In genomic region chr3:136862611-136862951, GRCh38 we compare ENCODE assay signal across 8 cellular contexts. TPM values are rescaled to one million over a fixed set of nuclear protein-coding genes. Genes with fewer than 3 reads are reported as not detected.
DNase-seq lines count a peak whose midpoint lies in the region; ATAC-seq, FAIRE-seq and TF ChIP-seq lines count a peak whose summit lies in the region.

No MANE protein-coding gene starts in this region.

- peaks cover 4% of the 10 kb centered on the region; the same call in 1 of the 3 replicates for H3K9me3 Mint-ChIP-seq in GM23338

- H2AFZ ChIP-seq in GM23338 (peak overlapping the region; percentile 43; the same call in 1 of the 2 replicates), keratinocyte (ENCODE audit: control insufficient read depth, low read length) (peak overlapping the region; percentile 96)

- intact Hi-C loops in breast epithelium (cut with DNase I; ENCODE audit: low total_unique reads), result no loop called here

- peak overlapping the region; percentile 88 for H3K9ac ChIP-seq in keratinocyte (ENCODE audit: control insufficient read depth, extremely low read depth, insufficient read depth, low read length)

- H3K4me2 ChIP-seq in GM23338, result peak overlapping the region; percentile 86
- peak overlapping the region; percentile 81 for H3K4me2 ChIP-seq in keratinocyte (ENCODE audit: control insufficient read depth, extremely low read depth, insufficient read depth, low read depth, low read length)

- peaks cover 33% of the 10 kb centered on the region for H3K4me1 Mint-ChIP-seq in GM23338

- no peak for TF ChIP-seq CTCF in GM23338 (conservative IDR thresholded peaks at IDR 0.05; ENCODE audit: low read depth in 2 of 2)
- TF ChIP-seq CTCF in breast epithelium (IDR thresholded peaks at IDR 0.05), result no peak
- no peak for TF ChIP-seq CTCF in keratinocyte (optimal IDR thresholded peaks at IDR 0.05 in 1 of 3, IDR thresholded peaks at IDR 0.05 in 1 of 3, conservative IDR thresholded peaks at IDR 0.05 in 1 of 3; ENCODE audit: extremely low read depth in 1 of 3, insufficient read depth in 2 of 3, low read length in 3 of 3)

- H3K27me3 Mint-ChIP-seq in GM23338 (ENCODE audit: insufficient read depth, low read depth, poor library complexity), result peaks cover 11% of the 10 kb centered on the region

- no peaks in the 10 kb centered on the region for H3K9me2 ChIP-seq in GM23338 (ENCODE audit: insufficient read depth)

- TF ChIP-seq POLR2A in breast epithelium (IDR thresholded peaks at IDR 0.05), result no peak

- no peaks in the 10 kb centered on the region for H3K27me3 ChIP-seq in GM23338 (ENCODE audit: insufficient read depth)
- no peaks in the 10 kb centered on the region for H3K27me3 ChIP-seq in breast epithelium
- no peaks in the 10 kb centered on the region for H3K27me3 ChIP-seq in keratinocyte (ENCODE audit: control insufficient read depth, extremely low read depth, insufficient read depth, low read length)

- H3K4me3 Mint-ChIP-seq in GM23338, result peak overlapping the region; percentile 93

- peak overlapping the region; percentile 90 for H3K27ac ChIP-seq in GM23338 (ENCODE audit: low read depth)
- peak overlapping the region; percentile 93 to 99 for H3K27ac ChIP-seq in breast epithelium
- H3K27ac ChIP-seq in keratinocyte (ENCODE audit: control insufficient read depth, insufficient read depth, low read length), result peak overlapping the region; percentile 80

- peaks cover 10% of the 10 kb centered on the region for H3K36me3 Mint-ChIP-seq in GM23338 (ENCODE audit: low read depth)

- DNase-seq in ELR (ENCODE audit: low read depth), result peak; percentile 75
- DNase-seq in GM23338 (ENCODE audit: low spot score), result peak; percentile 70
- peak; percentile 40 for DNase-seq in LHCN-M2 (ENCODE audit: low read depth)
- peak; percentile 26 to 49 for DNase-seq in SW 1271 (lab: John Stamatoyannopoulos, UW)
- peak; percentile 67 for DNase-seq in breast epithelium (ENCODE audit: low spot score in 2 of 2)
- DNase-seq in keratinocyte (ENCODE audit: low read depth, low spot score), result peak; percentile 23
- peak; percentile 63 for DNase-seq in stimulated activated CD4-positive, alpha-beta T cell treated with anti-CD3 and anti-CD28 coated beads, Interleukin-15, amount 100 ng/mL, for 24 hours
- DNase-seq in NCI-H2107 treated with DMSO at 0.1 percent for 48 hours (lab: John Stamatoyannopoulos, UW; ENCODE audit: unreplicated experiment), result no peak

- H3K9me3 ChIP-seq in breast epithelium (no peaks in the 10 kb centered on the region), keratinocyte (ENCODE audit: control insufficient read depth, low read depth, low read length) (no peaks in the 10 kb centered on the region)

- no peaks in the 10 kb centered on the region for H3K9me1 ChIP-seq in keratinocyte (ENCODE audit: control insufficient read depth, extremely low read depth, insufficient read depth, low read length)

- H3K79me2 ChIP-seq in GM23338 (replicated peaks; ENCODE audit: insufficient read depth), result peaks cover 72% of the 10 kb centered on the region
- peaks cover 43% of the 10 kb centered on the region for H3K79me2 ChIP-seq in keratinocyte (ENCODE audit: control insufficient read depth, insufficient read depth, low read length)

- dilution Hi-C loops in keratinocyte (cut with MboI; ENCODE audit: extremely low pct_ligation_motif_present, low sequenced_read_pairs), result no loop called here

- 0 out of 2 replicates have a peak, but pooled peaks cover 2% of the 10 kb centered on the region for H3F3A ChIP-seq in GM23338 (replicated peaks; ENCODE audit: low read depth)

- H3K36me3 ChIP-seq in GM23338 (ENCODE audit: insufficient read depth), result no peaks in the 10 kb centered on the region
- no peaks in the 10 kb centered on the region for H3K36me3 ChIP-seq in breast epithelium
- peaks cover 0 to under 1% of the 10 kb centered on the region in 2 experiments for H3K36me3 ChIP-seq in keratinocyte (ENCODE audit: control insufficient read depth in 2 of 2, extremely low read depth in 1 of 2, insufficient read depth in 2 of 2, low read length in 2 of 2)

- FAIRE-seq in keratinocyte (lab: Jason Lieb, UNC), result no peak

- peak overlapping the region; percentile 81 for H3K27ac Mint-ChIP-seq in GM23338

- peak; percentile 39 for ATAC-seq in GM23338

- H4K20me1 ChIP-seq in GM23338 (replicated peaks; ENCODE audit: insufficient read depth) (peaks cover 6% of the 10 kb centered on the region), keratinocyte (ENCODE audit: control insufficient read depth, extremely low read depth, insufficient read depth, low read length) (no peaks in the 10 kb centered on the region)

- H3K4me3 ChIP-seq in GM23338 (peak overlapping the region; percentile 67), breast epithelium (peak overlapping the region; percentile 59 to 96 (median 88)), keratinocyte (ENCODE audit: control insufficient read depth in 2 of 3, extremely low read depth in 1 of 3, insufficient read depth in 2 of 3, low read depth in 1 of 3, low read length in 3 of 3) (peak overlapping the region; percentile 75 to 85 (median 84))

- H3K4me1 ChIP-seq in GM23338 (ENCODE audit: insufficient read depth), result peaks cover 20% of the 10 kb centered on the region
- H3K4me1 ChIP-seq in breast epithelium, result no peaks in the 10 kb centered on the region
- peaks cover 6% of the 10 kb centered on the region for H3K4me1 ChIP-seq in keratinocyte (ENCODE audit: control insufficient read depth, extremely low read depth, insufficient read depth, low read length)

TF ChIP-seq in GM23338, 12 proteins besides CTCF, POLR2A, EP300 and RAD21:
- no peak for TF ChIP-seq ZNF114 (CRISPR knock-in tag; IDR thresholded peaks at IDR 0.05)
- no peak for TF ChIP-seq REST (IDR thresholded peaks at IDR 0.05; ENCODE audit: unreplicated experiment)
- TF ChIP-seq EZH2phosphoT487 (IDR thresholded peaks at IDR 0.05; ENCODE audit: unreplicated experiment), result no peak
- TF ChIP-seq CREB1 (CRISPR knock-in tag; IDR thresholded peaks at IDR 0.05; ENCODE audit: low read depth), result 0 out of 2 replicates have a peak, but pooled peaks have one; percentile 6

RNA-seq across cellular contexts. Expression of gene NCK1, which starts 0.6 kb away (rescaled TPM):
- total RNA-seq in GM23338 (2014; rRNA removed; shearing (Covaris generic)), result 27.1 and 28.4 TPM in 2 replicates
- polyA plus RNA-seq in GM23338 (2016; fragmentation: Nextera tagmentation; extraction: Ambion mirVana) (18.6 and 28.7 TPM in 2 replicates), keratinocyte (35.8 to 57.9 TPM (median 44.2 TPM) in 3 replicates)
- total RNA-seq in LHCN-M2 (2014; rRNA removed) (28.6 and 33.0 TPM in 2 replicates), breast epithelium (10 to 100 TPM; 62.3 to 77.0 (median 75.5) TPM)
- polyA plus RNA-seq in LHCN-M2 (2012), result 10.3 TPM
- polyA plus RNA-seq in keratinocyte (2011; ENCODE audit: low read depth), result 22.1 TPM
- 36.1 and 68.3 TPM in 2 replicates for polyA plus RNA-seq in keratinocyte (2011; cell fraction: cytosol; rRNA removed)
- polyA plus RNA-seq in keratinocyte (2011; cell fraction: nucleus; rRNA removed), result 53.4 and 74.9 TPM in 2 replicates
- 26.6 and 37.2 TPM in 2 replicates for polyA plus RNA-seq in keratinocyte (2012; ENCODE audit: low replicate concordance)
- polyA minus RNA-seq in keratinocyte, result 5.1 to 43.1 TPM (median 40.4 TPM) in 3 replicates
- polyA minus RNA-seq in keratinocyte (2011; cell fraction: cytosol; rRNA and poly(A)+ RNA removed), result 28.0 TPM
- polyA minus RNA-seq in keratinocyte (2011; cell fraction: nucleus; rRNA and poly(A)+ RNA removed), result 26.8 and 61.1 TPM in 2 replicates

RNA-seq across cellular contexts. Expression of gene SLC35G2, which starts 43.7 kb away (rescaled TPM):
- total RNA-seq in GM23338 (2014; rRNA removed; shearing (Covaris generic)), result 3.3 and 8.8 TPM in 2 replicates
- polyA plus RNA-seq in GM23338 (2016; fragmentation: Nextera tagmentation; extraction: Ambion mirVana) (6.0 and 6.8 TPM in 2 replicates), keratinocyte (0.61 to 1.9 TPM (median 1.5 TPM) in 3 replicates)
- total RNA-seq in LHCN-M2 (2014; rRNA removed) (17.4 and 18.7 TPM in 2 replicates), breast epithelium (1 to 10 TPM; 6.0 to 9.5 (median 9.3) TPM)
- 7.4 TPM for polyA plus RNA-seq in LHCN-M2 (2012)
- not detected for polyA plus RNA-seq in keratinocyte (2011; ENCODE audit: low read depth)
- polyA plus RNA-seq in keratinocyte (2011; cell fraction: cytosol; rRNA removed), result 0.51 and 0.86 TPM in 2 replicates
- 2.1 and 2.6 TPM in 2 replicates for polyA plus RNA-seq in keratinocyte (2011; cell fraction: nucleus; rRNA removed)
- 0.18 and 0.66 TPM in 2 replicates for polyA plus RNA-seq in keratinocyte (2012; ENCODE audit: low replicate concordance)
- polyA minus RNA-seq in keratinocyte, result 0.59 to 1.4 TPM (median 0.76 TPM) in 3 replicates
- polyA minus RNA-seq in keratinocyte (2011; cell fraction: cytosol; rRNA and poly(A)+ RNA removed), result not detected
- 0.84 and 1.6 TPM in 2 replicates for polyA minus RNA-seq in keratinocyte (2011; cell fraction: nucleus; rRNA and poly(A)+ RNA removed)
